1 cellular context compared by ENCODE assay signal in the genomic region with DNA sequence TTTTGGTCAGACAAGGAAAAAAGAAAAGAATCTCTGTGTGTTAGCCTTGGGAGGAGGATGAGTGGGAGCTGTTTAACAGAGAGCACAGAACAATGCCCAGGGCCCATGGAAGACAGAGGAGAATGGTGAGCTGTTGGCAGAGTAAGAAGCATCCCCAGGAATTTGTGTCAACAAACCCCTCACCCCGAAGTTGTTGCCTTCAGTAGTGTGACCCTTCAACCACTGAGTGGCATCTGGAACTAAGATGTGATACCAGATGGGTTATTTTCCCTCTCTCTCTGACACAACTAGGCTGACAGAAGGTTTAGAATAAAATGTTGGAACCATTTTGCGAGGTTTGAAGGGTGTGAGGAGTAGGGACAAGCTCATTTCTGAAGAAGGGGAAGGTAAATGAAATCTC.
A peak's percentile ranks its signal among the peaks of the same experiment; 100 is the strongest.
TF ChIP-seq lines count a peak whose summit lies in the region.

No MANE protein-coding gene starts in this region.

TF ChIP-seq in H1, 55 proteins besides CTCF, POLR2A, EP300 and RAD21:
- 0 out of 2 replicates have a peak, but pooled peaks have one; percentile 10 for TF ChIP-seq TEAD4 (IDR thresholded peaks at IDR 0.05; ENCODE audit: low read depth, low read length)
- no peak for TF ChIP-seq SP4 (IDR thresholded peaks at IDR 0.05; ENCODE audit: low read length)
